ENCODE assay signal across 1 cellular context in genomic region chr15:79007066-79007465, GRCh38.
A peak's percentile ranks its signal among the peaks of the same experiment; 100 is the strongest.
TF ChIP-seq lines count a peak whose summit lies in the region.

No MANE protein-coding gene starts in this region.

TF ChIP-seq in HepG2, 621 proteins besides CTCF, POLR2A, EP300 and RAD21 (continued from another document):
- no peak for TF ChIP-seq GABPA (IDR thresholded peaks at IDR 0.05; ENCODE audit: low read depth, low read length)
- no peak for TF ChIP-seq GABPA (CRISPR knock-in tag; IDR thresholded peaks at IDR 0.05; ENCODE audit: low read depth)
- TF ChIP-seq, protein P1, sequence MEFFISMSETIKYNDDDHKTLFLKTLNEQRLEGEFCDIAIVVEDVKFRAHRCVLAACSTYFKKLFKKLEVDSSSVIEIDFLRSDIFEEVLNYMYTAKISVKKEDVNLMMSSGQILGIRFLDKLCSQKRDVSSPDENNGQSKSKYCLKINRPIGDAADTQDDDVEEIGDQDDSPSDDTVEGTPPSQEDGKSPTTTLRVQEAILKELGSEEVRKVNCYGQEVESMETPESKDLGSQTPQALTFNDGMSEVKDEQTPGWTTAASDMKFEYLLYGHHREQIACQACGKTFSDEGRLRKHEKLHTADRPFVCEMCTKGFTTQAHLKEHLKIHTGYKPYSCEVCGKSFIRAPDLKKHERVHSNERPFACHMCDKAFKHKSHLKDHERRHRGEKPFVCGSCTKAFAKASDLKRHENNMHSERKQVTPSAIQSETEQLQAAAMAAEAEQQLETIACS (CRISPR knock-in tag; IDR thresholded peaks at IDR 0.05) = no peak
- TF ChIP-seq NFYB (CRISPR knock-in tag; IDR thresholded peaks at IDR 0.05) = peak; percentile 35; the same call in 1 of the 2 replicates
- no peak for TF ChIP-seq NR2F2 (IDR thresholded peaks at IDR 0.05; ENCODE audit: borderline replicate concordance, low read depth)
- TF ChIP-seq GATAD2A (CRISPR knock-in tag; IDR thresholded peaks at IDR 0.05) = peak; percentile 35; the same call in 1 of the 2 replicates
- no peak for TF ChIP-seq ATF5 (CRISPR knock-in tag; IDR thresholded peaks at IDR 0.05; ENCODE audit: low read depth)
- TF ChIP-seq TAF15 (IDR thresholded peaks at IDR 0.05; ENCODE audit: low read depth, low read length, poor library complexity, severe bottlenecking) = no peak
